Comparison of ENCODE assay signal across 23 cellular contexts in the genomic region with DNA sequence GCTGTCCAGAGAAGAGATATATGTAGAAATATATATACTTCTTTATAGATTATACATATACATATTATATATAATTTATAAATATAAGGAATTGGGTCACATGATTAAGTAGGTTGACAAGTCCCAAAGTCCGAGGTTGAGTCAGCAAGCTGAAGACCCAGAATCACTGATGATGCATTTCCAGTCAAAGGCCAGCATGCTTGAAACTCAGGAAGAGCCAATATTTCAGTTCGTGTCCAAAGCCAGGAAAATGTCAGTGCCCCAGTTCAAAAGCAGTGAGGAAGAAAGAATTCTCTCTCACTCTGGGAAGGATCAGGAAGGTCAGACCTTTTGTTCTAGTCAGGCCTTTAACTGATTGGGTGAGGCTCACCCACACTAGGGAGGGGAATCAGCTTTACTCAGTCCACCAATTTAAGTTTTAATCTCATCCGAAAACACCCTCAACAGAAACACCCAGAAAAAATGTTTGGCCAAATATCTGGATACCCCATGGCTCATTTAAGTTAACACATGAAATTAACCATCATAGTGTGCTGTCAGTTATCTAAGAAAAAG. TPM values are rescaled to one million over a fixed set of nuclear protein-coding genes. Genes with fewer than 3 reads are reported as not detected.
"Had no signal": no experiment of that assay in that cellular context is flagged by ENCODE, and none has a peak within 500 bp of the region (broad histone marks: within the 10 kb centered on the region; RNA-seq: fewer than 3 reads in every experiment).

No MANE protein-coding gene starts in this region.

- H3K36me3 ChIP-seq: colonic mucosa, lower lobe of right lung, right lobe of liver, transverse colon had no signal

- H3K27ac ChIP-seq: colonic mucosa, foreskin keratinocyte, left lung, lower lobe of right lung, parathyroid adenoma, psoas muscle, right lobe of liver, stomach, thoracic aorta, transverse colon had no signal

- H3K9me3 ChIP-seq: colonic mucosa, left lung, lower lobe of right lung, psoas muscle, right lobe of liver, stomach, thoracic aorta, transverse colon had no signal

- ATAC-seq: foreskin keratinocyte; left lung; lower lobe of right lung; natural killer cell treated with Interleukin-12 subunit alpha and Interleukin-12 subunit beta and Interleukin-15 and Interleukin-18, amount 100 ng/mL, for 72 hours; psoas muscle; right lobe of liver had no signal

- DNase-seq: colonic mucosa; effector CD4-positive, alpha-beta T cell; endodermal cell; foreskin keratinocyte; immature natural killer cell; left lung; lower lobe of right lung; mesenchymal stem cell; midbrain; occipital lobe; psoas muscle; retina; right lobe of liver; stimulated activated CD4-positive, alpha-beta T cell treated with anti-CD3 and anti-CD28 coated beads, Interleukin-2, amount 100 ng/mL, for 24 hours; stimulated activated CD4-positive, alpha-beta T cell treated with anti-CD3 and anti-CD28 coated beads, Interleukin-4, amount 100 ng/mL, for 4 hours; stimulated activated naive CD4-positive, alpha-beta T cell; stomach; substantia nigra; transverse colon had no signal

- H3K4me1 ChIP-seq: colonic mucosa, foreskin keratinocyte, left lung, lower lobe of right lung, parathyroid adenoma, psoas muscle, right lobe of liver, stomach, transverse colon had no signal

- FAIRE-seq: keratinocyte had no signal

- H3K27me3 ChIP-seq: colonic mucosa, foreskin keratinocyte, left lung, right lobe of liver, stomach, transverse colon had no signal

- H3K4me3 ChIP-seq: colonic mucosa, left lung, lower lobe of right lung, psoas muscle, right lobe of liver, stomach, thoracic aorta, transverse colon had no signal

RNA-seq across cellular contexts. Expression of a gene that starts 42.0 kb away (rescaled TPM):
- total RNA-seq: natural killer cell treated with Interleukin-12 subunit alpha and Interleukin-12 subunit beta and Interleukin-15 and Interleukin-18, amount 100 ng/mL, for 72 hours had no signal
- polyA plus RNA-seq: immature natural killer cell had no signal
